In the genomic region with DNA sequence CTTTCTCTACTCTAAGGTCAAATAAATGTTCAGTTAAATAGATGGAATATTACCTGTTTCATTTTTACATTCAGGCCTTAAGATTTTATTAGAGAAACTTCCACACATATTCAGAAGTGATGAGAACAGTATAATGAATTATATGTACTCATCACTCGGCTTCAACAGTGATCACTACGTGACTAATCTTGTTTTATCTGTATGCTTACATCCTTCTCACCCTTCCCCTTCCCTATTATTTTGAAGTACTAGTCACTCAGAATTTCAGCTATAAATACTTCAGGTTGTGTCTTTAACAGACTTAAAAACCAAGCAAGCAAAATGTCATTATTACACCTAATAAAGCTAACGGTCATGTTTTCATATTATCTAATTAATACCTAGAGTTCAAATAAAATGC, we compare ENCODE assay signal across 22 cellular contexts. TPM values are rescaled to one million over a fixed set of nuclear protein-coding genes. Genes with fewer than 3 reads are reported as not detected.
DNase-seq lines count a peak whose midpoint lies in the region; ATAC-seq and FAIRE-seq lines count a peak whose summit lies in the region.
"Had no signal": no experiment of that assay in that cellular context is flagged by ENCODE, and none has a peak within 500 bp of the region (broad histone marks: within the 10 kb centered on the region; RNA-seq: fewer than 3 reads in every experiment).

No MANE protein-coding gene starts in this region.

- H3K27me3 Mint-ChIP-seq in IgD-negative memory B cell, result no peaks in the 10 kb centered on the region
- H3K27me3 Mint-ChIP-seq: CD4-positive, alpha-beta memory T cell; natural killer cell treated with Interleukin-12 subunit alpha and Interleukin-12 subunit beta and Interleukin-15 and Interleukin-18, amount 100 ng/mL, for 72 hours had no signal

- no peaks in the 10 kb centered on the region for H3K9me3 Mint-ChIP-seq in IgD-negative memory B cell
- H3K9me3 Mint-ChIP-seq: natural killer cell treated with Interleukin-12 subunit alpha and Interleukin-12 subunit beta and Interleukin-15 and Interleukin-18, amount 100 ng/mL, for 72 hours had no signal

- peak overlapping the region in 2 of 3 donors; percentile 57 to 63 for H3K27ac Mint-ChIP-seq in IgD-negative memory B cell

- peaks cover 5% of the 10 kb centered on the region for H3K36me3 Mint-ChIP-seq in IgD-negative memory B cell

- DNase-seq in CD1c-positive myeloid dendritic cell (ENCODE audit: extremely low spot score), result peak; percentile 65
- DNase-seq in amniotic epithelial cell (ENCODE audit: low read depth), result peak; percentile 69
- DNase-seq in mucosa of gallbladder (ENCODE audit: low spot score), result no peak
- no peak for DNase-seq in ecto neural progenitor cell (ENCODE audit: low spot score)
- DNase-seq: activated CD4-positive, alpha-beta T cell treated with anti-CD3 and anti-CD28 coated beads, Interleukin-2, amount 50 U/mL, for 4 hours; activated gamma-delta T cell treated with Interleukin-2 at 50 U/mL for 16 hours; amniotic stem cell; CD4-positive, alpha-beta memory T cell; DMS153; effector CD4-positive, alpha-beta T cell; glutamatergic neuron; Kasumi-1; NCI-H524 treated with DMSO at 0.1 percent for 48 hours; SHP77; WERI-Rb-1 had no signal

- peaks cover 28 to 52% (median 52%) of the 10 kb centered on the region in 3 donors for H3K4me1 Mint-ChIP-seq in IgD-negative memory B cell

- H3K4me3 Mint-ChIP-seq in IgD-negative memory B cell, result no peak overlapping the region
- H3K4me3 Mint-ChIP-seq: natural killer cell treated with Interleukin-12 subunit alpha and Interleukin-12 subunit beta and Interleukin-15 and Interleukin-18, amount 100 ng/mL, for 72 hours had no signal

- no peak for ATAC-seq in HG03097 (IDR thresholded peaks at IDR 0.05; ENCODE audit: low FRiP score, unreplicated experiment)
- ATAC-seq in GM21529 (IDR thresholded peaks at IDR 0.05; ENCODE audit: unreplicated experiment), result no peak
- ATAC-seq: esophagus mucosa; natural killer cell treated with Interleukin-12 subunit alpha and Interleukin-12 subunit beta and Interleukin-15 and Interleukin-18, amount 100 ng/mL, for 72 hours; sciatic nerve had no signal

- peak; percentile 65 for FAIRE-seq in islet of Langerhans (lab: Jason Lieb, UNC)

RNA-seq across cellular contexts. Expression of gene ETV6, which starts 34.9 kb away (rescaled TPM):
- polyA plus RNA-seq in IgD-negative memory B cell, result 9.8 TPM
- 54.5 TPM for total RNA-seq in mucosa of gallbladder

Comparison
In these comparisons a context has a peak if more than half of its experiments do, and no peak if none do; other contexts are left out.
1. DNase-seq: peak in CD1c-positive myeloid dendritic cell (single experiment) and amniotic epithelial cell (single experiment); none in mucosa of gallbladder (single experiment) and ecto neural progenitor cell (single experiment).